Comparison of ENCODE assay signal across 13 cellular contexts in genomic region chr2:149858916-149859634, GRCh38.
DNase-seq lines count a peak whose midpoint lies in the region; ATAC-seq, FAIRE-seq and TF ChIP-seq lines count a peak whose summit lies in the region.
"Had no signal": no experiment of that assay in that cellular context is flagged by ENCODE, and none has a peak within 500 bp of the region (broad histone marks: within the 10 kb centered on the region; RNA-seq: fewer than 3 reads in every experiment).

No MANE protein-coding gene starts in this region.

- no peak for TF ChIP-seq CTCF in A549 (IDR thresholded peaks at IDR 0.05)
- no peak for TF ChIP-seq CTCF in IMR-90 (conservative IDR thresholded peaks at IDR 0.05; ENCODE audit: low read depth, low read length)
- TF ChIP-seq CTCF in GM12878 (IDR thresholded peaks at IDR 0.05 in 2 of 3, conservative IDR thresholded peaks at IDR 0.05 in 1 of 3; ENCODE audit: control insufficient read depth in 2 of 3, extremely low read depth in 1 of 3, insufficient read depth in 1 of 3, low read depth in 3 of 3, low read length in 3 of 3): no peak
- TF ChIP-seq CTCF in OCI-LY7 (conservative IDR thresholded peaks at IDR 0.05; ENCODE audit: low read length): no peak

- FAIRE-seq in A549 (lab: Jason Lieb, UNC) (no peak), GM12878 (lab: Jason Lieb, UNC) (no peak)
- FAIRE-seq: islet of Langerhans had no signal

- peak overlapping the region; percentile 71; the same call in 1 of the 3 replicates for H2BK15ac ChIP-seq in IMR-90 (ENCODE audit: low read depth, low read length)

- H3K4me3 Mint-ChIP-seq in stimulated activated naive CD8-positive, alpha-beta T cell treated with anti-CD3 and anti-CD28 coated beads, Interleukin-15, amount 100 ng/mL, for 72 hours: no peak overlapping the region
- H3K4me3 Mint-ChIP-seq: activated T-cell treated with anti-CD3 and anti-CD28 coated beads, Interleukin-2, amount 50 U/mL, for 4 hours had no signal

- SMC1A ChIA-PET in GM12878 (lab: Charles Lee; ENCODE audit: uncharacterized antibody, unreplicated experiment): no interaction called here

- H3K79me2 ChIP-seq in GM12878 (ENCODE audit: control insufficient read depth, insufficient read depth, low read length) (no peaks in the 10 kb centered on the region), OCI-LY7 (ENCODE audit: insufficient read depth, low read depth, low read length) (no peaks in the 10 kb centered on the region)

- peak overlapping the region; percentile 73 for H3K4me2 ChIP-seq in A549
- peak overlapping the region; percentile 32 for H3K4me2 ChIP-seq in IMR-90 (ENCODE audit: low read depth, low read length)
- no peak overlapping the region for H3K4me2 ChIP-seq in GM12878 (ENCODE audit: control insufficient read depth, insufficient read depth)
- no peak overlapping the region for H3K4me2 ChIP-seq in OCI-LY7 (ENCODE audit: low read length)

- intact Hi-C loops in IMR-90 (cut with micrococcal nuclease) (loop anchor here (2.0 kb wide), 1 partner anchor 114 kb away; no protein-coding TSS in a partner anchor), GM12878 (cut with micrococcal nuclease; ENCODE audit: unreplicated experiment) (no loop called here), OCI-LY7 (cut with micrococcal nuclease; ENCODE audit: unreplicated experiment) (no loop called here)

- peaks cover 5 to 20% of the 10 kb centered on the region in 2 donors for H3K9me3 Mint-ChIP-seq in stimulated activated naive CD8-positive, alpha-beta T cell treated with anti-CD3 and anti-CD28 coated beads, Interleukin-15, amount 100 ng/mL, for 72 hours

- no peaks in the 10 kb centered on the region for H3K36me3 ChIP-seq in IMR-90 (ENCODE audit: control insufficient read depth, insufficient read depth, low read length)
- no peaks in the 10 kb centered on the region for H3K36me3 ChIP-seq in GM12878 (ENCODE audit: control insufficient read depth in 2 of 2, insufficient read depth in 2 of 2, low read length in 1 of 2)
- H3K36me3 ChIP-seq in OCI-LY7 (ENCODE audit: insufficient read depth, low read length): no peaks in the 10 kb centered on the region
- H3K36me3 ChIP-seq: BE2C had no signal

- peak overlapping the region; percentile 49; the same call in 1 of the 2 replicates for H3K14ac ChIP-seq in IMR-90 (replicated peaks; ENCODE audit: low read depth, low read length)

- in situ Hi-C loops in IMR-90 (cut with MboI; ENCODE audit: low sequenced_read_pairs) (no loop called here), GM12878 (cut with MboI) (no loop called here)

- H2AK9ac ChIP-seq in IMR-90 (replicated peaks; ENCODE audit: low read depth, low read length, poor library complexity): no peak overlapping the region

- no peaks in the 10 kb centered on the region for H3K79me1 ChIP-seq in IMR-90 (ENCODE audit: low read depth in 1 of 2, low read length in 2 of 2)

- RAD21 ChIA-PET in GM12878 (lab: Charles Lee; ENCODE audit: unreplicated experiment): no interaction called here

- TF ChIP-seq EP300 in A549 (IDR thresholded peaks at IDR 0.05): no peak
- no peak for TF ChIP-seq EP300 in GM12878 (IDR thresholded peaks at IDR 0.05; ENCODE audit: borderline replicate concordance in 1 of 2, control insufficient read depth in 1 of 2, low read depth in 2 of 2, low read length in 2 of 2)

- BruUV-seq in IMR-90 (replicated peaks; lab: Mats Ljungman, UMichigan) (no TSS peak), GM12878 (replicated peaks; lab: Mats Ljungman, UMichigan) (no TSS peak), OCI-LY7 (replicated peaks; lab: Mats Ljungman, UMichigan) (no TSS peak)

- H3K9me3 ChIP-seq in A549: 0 out of 3 replicates have a peak, but pooled peaks cover under 1% of the 10 kb centered on the region
- no peaks in the 10 kb centered on the region for H3K9me3 ChIP-seq in IMR-90 (ENCODE audit: control insufficient read depth, insufficient read depth, low read length)
- H3K9me3 ChIP-seq in GM12878 (replicated peaks; ENCODE audit: control insufficient read depth, insufficient read depth, low read length): no peaks in the 10 kb centered on the region
- H3K9me3 ChIP-seq in OCI-LY7 (ENCODE audit: low read length): no peaks in the 10 kb centered on the region
- H3K9me3 ChIP-seq: BE2C had no signal

- CTCF ChIA-PET in A549 (lab: Yijun Ruan, JAX): interaction anchor here (0.6 to 0.8 kb wide), 2 partner anchors 9 to 20 kb away, joined by 3 read pairs; no protein-coding TSS in a partner anchor
- CTCF ChIA-PET in IMR-90 (lab: Yijun Ruan, JAX): interaction anchor here (0.6 kb wide), 1 partner anchor 547 kb away, joined by 4 read pairs; no protein-coding TSS in a partner anchor
- CTCF ChIA-PET in GM12878 (lab: Yijun Ruan, JAX): interaction anchor here (0.7 kb wide), 1 partner anchor 62 kb away, joined by 3 read pairs; no protein-coding TSS in a partner anchor
- CTCF ChIA-PET in OCI-LY7 (lab: Charles Lee; ENCODE audit: unreplicated experiment): no interaction called here

- no peak overlapping the region for H3K9ac ChIP-seq in IMR-90 (ENCODE audit: low read depth, low read length)
- H3K9ac ChIP-seq in GM12878 (ENCODE audit: control insufficient read depth, insufficient read depth, low read length): no peak overlapping the region

- peaks cover 6% of the 10 kb centered on the region for H3K9me1 ChIP-seq in IMR-90 (ENCODE audit: insufficient read depth, low read length)

- H3K27me3 ChIP-seq in IMR-90 (ENCODE audit: control insufficient read depth, insufficient read depth, low read length) (no peaks in the 10 kb centered on the region), GM12878 (replicated peaks in 1 of 2; ENCODE audit: control insufficient read depth in 2 of 2, insufficient read depth in 2 of 2, low read length in 1 of 2) (no peaks in the 10 kb centered on the region)
- H3K27me3 ChIP-seq: BE2C had no signal

- no peak overlapping the region for H3K27ac Mint-ChIP-seq in stimulated activated naive CD8-positive, alpha-beta T cell treated with anti-CD3 and anti-CD28 coated beads, Interleukin-15, amount 100 ng/mL, for 72 hours
- H3K27ac Mint-ChIP-seq: progenitor cell of endocrine pancreas had no signal

- no peak overlapping the region for H4K5ac ChIP-seq in IMR-90 (ENCODE audit: low read depth, low read length)

- TF ChIP-seq POLR2A in A549 (IDR thresholded peaks at IDR 0.05; ENCODE audit: low read length) (no peak), IMR-90 (IDR thresholded peaks at IDR 0.05; ENCODE audit: low read depth, low read length) (no peak), GM12878 (IDR thresholded peaks at IDR 0.05; ENCODE audit: low read depth, low read length) (no peak)

- H2BK20ac ChIP-seq in IMR-90 (ENCODE audit: low read depth, low read length): peak overlapping the region; percentile 81

- peak in 1 of 2 experiments; percentile 47 for DNase-seq in A549 (ENCODE audit: low read depth in 1 of 2, low spot score in 1 of 2)
- DNase-seq in IMR-90: peak; percentile 75
- no peak for DNase-seq in GM12878 (ENCODE audit: low read depth, low spot score)
- no peak for DNase-seq in left lobe of liver (ENCODE audit: low spot score)
- no peak for DNase-seq in stimulated activated naive CD8-positive, alpha-beta T cell treated with anti-CD3 and anti-CD28 coated beads, Interleukin-15, amount 100 ng/mL, for 72 hours
- DNase-seq in NCI-H187 (lab: John Stamatoyannopoulos, UW): no peak
- no peak for DNase-seq in OCI-LY7 (ENCODE audit: low spot score)
- DNase-seq: activated T-cell treated with anti-CD3 and anti-CD28 coated beads, Interleukin-2, amount 50 U/mL, for 4 hours; BE2C; NCI-H2171 had no signal

- peak overlapping the region; percentile 48; the same call in 1 of the 2 replicates for H3K23ac ChIP-seq in IMR-90 (ENCODE audit: low read depth, low read length)

- peak overlapping the region; percentile 15; the same call in 1 of the 2 replicates for H2AK5ac ChIP-seq in IMR-90 (ENCODE audit: low read depth, low read length)

- peak overlapping the region; percentile 62 to 67 for H3K27ac ChIP-seq in A549
- peak overlapping the region; percentile 62; the same call in 1 of the 2 replicates for H3K27ac ChIP-seq in IMR-90 (ENCODE audit: insufficient read depth, low read length)
- no peak overlapping the region for H3K27ac ChIP-seq in GM12878 (ENCODE audit: control insufficient read depth, insufficient read depth)
- no peak overlapping the region for H3K27ac ChIP-seq in OCI-LY7 (ENCODE audit: low read depth, low read length, poor library complexity, severe bottlenecking)

- H4K91ac ChIP-seq in IMR-90 (ENCODE audit: insufficient read depth, low read depth, low read length): peak overlapping the region; percentile 61; the same call in 1 of the 2 replicates

- H2BK5ac ChIP-seq in IMR-90 (ENCODE audit: low read depth, low read length, poor library complexity, severe bottlenecking): peak overlapping the region; percentile 44

- dilution Hi-C loops in IMR-90 (cut with HindIII; ENCODE audit: low sequenced_read_pairs, unreplicated experiment): no loop called here

- H3K4me1 Mint-ChIP-seq in stimulated activated naive CD8-positive, alpha-beta T cell treated with anti-CD3 and anti-CD28 coated beads, Interleukin-15, amount 100 ng/mL, for 72 hours: no peaks in the 10 kb centered on the region

- peak overlapping the region; percentile 37 for H3K18ac ChIP-seq in IMR-90 (ENCODE audit: low read depth, low read length)

- no peaks in the 10 kb centered on the region for H4K20me1 ChIP-seq in IMR-90 (ENCODE audit: insufficient read depth, low read length)
- H4K20me1 ChIP-seq in GM12878 (ENCODE audit: control insufficient read depth, insufficient read depth): no peaks in the 10 kb centered on the region
- no peaks in the 10 kb centered on the region for H4K20me1 ChIP-seq in OCI-LY7 (ENCODE audit: insufficient read depth, low read length)

- peak overlapping the region; percentile 35; the same call in 1 of the 2 replicates for H3K56ac ChIP-seq in IMR-90 (ENCODE audit: extremely low read depth, insufficient read depth, low read length)

- 13% methylated on average over 6 of the region's 6 CpGs for WGBS in A549 (ENCODE audit: missing lambda C conversion rate)
- WGBS in IMR-90 (ENCODE audit: extremely low coverage in 2 of 2, insufficient read length in 1 of 2), 2 experiments: no CpG with 5 or more reads among the region's 6 CpGs
- WGBS in GM12878 (ENCODE audit: insufficient coverage, insufficient replicate concordance, low lambda C conversion rate, missing lambda C conversion rate): 5% methylated on average over 6 of the region's 6 CpGs

- H3K4ac ChIP-seq in IMR-90 (ENCODE audit: low read depth, low read length): peak overlapping the region; percentile 78

- peak overlapping the region; percentile 79 for H2BK120ac ChIP-seq in IMR-90 (ENCODE audit: low read depth, low read length)

- POLR2A ChIA-PET in A549 (lab: Yijun Ruan, JAX) (no interaction called here), IMR-90 (lab: Charles Lee; ENCODE audit: unreplicated experiment) (no interaction called here), GM12878 (lab: Charles Lee) (no interaction called here), OCI-LY7 (lab: Charles Lee) (interaction anchor here (0.6 to 1.1 kb wide), 2 partner anchors 8 to 1059 kb away, joined by 3 to 5 read pairs; no protein-coding TSS in a partner anchor)

- peak overlapping the region in 1 of 2 experiments; percentile 23; a peak in 2 of 4 replicates for H4K8ac ChIP-seq in IMR-90 (ENCODE audit: low read depth in 2 of 2, low read length in 2 of 2)

- peaks cover 29% of the 10 kb centered on the region for H3K4me1 ChIP-seq in A549
- peaks cover 10% of the 10 kb centered on the region for H3K4me1 ChIP-seq in IMR-90 (ENCODE audit: control insufficient read depth, insufficient read depth, low read length)
- no peaks in the 10 kb centered on the region for H3K4me1 ChIP-seq in GM12878 (ENCODE audit: control insufficient read depth, insufficient read depth, low read length)
- no peaks in the 10 kb centered on the region for H3K4me1 ChIP-seq in OCI-LY7 (ENCODE audit: insufficient read depth, low read length, poor library complexity, severe bottlenecking)
- H3K4me1 ChIP-seq: BE2C had no signal

- TF ChIP-seq RAD21 in A549 (conservative IDR thresholded peaks at IDR 0.05 in 1 of 2, IDR thresholded peaks at IDR 0.05 in 1 of 2) (no peak), IMR-90 (IDR thresholded peaks at IDR 0.05; ENCODE audit: low read length) (no peak), GM12878 (IDR thresholded peaks at IDR 0.05; ENCODE audit: insufficient read depth, low read depth, low read length) (no peak)

- H3K4me3 ChIP-seq in A549 (no peak overlapping the region), IMR-90 (ENCODE audit: insufficient read depth, low read depth, low read length) (no peak overlapping the region), GM12878 (no peak overlapping the region), OCI-LY7 (ENCODE audit: low read depth, low read length, poor library complexity, severe bottlenecking) (no peak overlapping the region)

- H3K27me3 Mint-ChIP-seq in stimulated activated naive CD8-positive, alpha-beta T cell treated with anti-CD3 and anti-CD28 coated beads, Interleukin-15, amount 100 ng/mL, for 72 hours: no peaks in the 10 kb centered on the region
- H3K27me3 Mint-ChIP-seq: progenitor cell of endocrine pancreas had no signal

- ATAC-seq in A549 (peak; percentile 39 to 63; a peak in 4 of 6 replicates), IMR-90 (ENCODE audit: low read depth) (peak; percentile 72), GM12878 (no peak), left lobe of liver (peak; percentile 42), HG02763 (IDR thresholded peaks at IDR 0.05; ENCODE audit: unreplicated experiment) (no peak)
- ATAC-seq in stimulated activated naive CD8-positive, alpha-beta T cell treated with anti-CD3 and anti-CD28 coated beads, Interleukin-15, amount 100 ng/mL, for 72 hours: no peak
- ATAC-seq: activated T-cell treated with anti-CD3 and anti-CD28 coated beads, Interleukin-2, amount 50 U/mL, for 4 hours had no signal

- peak overlapping the region; percentile 14 for H2AFZ ChIP-seq in IMR-90 (replicated peaks; ENCODE audit: low read length, poor library complexity)
- H2AFZ ChIP-seq in GM12878 (ENCODE audit: control insufficient read depth, low read depth, low read length): no peak overlapping the region
- no peak overlapping the region for H2AFZ ChIP-seq in OCI-LY7 (ENCODE audit: low read length)

- H3K9me2 ChIP-seq in OCI-LY7 (ENCODE audit: insufficient read depth, low read length): no peaks in the 10 kb centered on the region

Comparison
In these comparisons a context has a peak if more than half of its experiments do, and no peak if none do; other contexts are left out.
1. ATAC-seq: peak in A549 (2 of 2), IMR-90 (single experiment) and left lobe of liver (single experiment); none in GM12878 (single experiment), stimulated activated naive CD8-positive, alpha-beta T cell treated with anti-CD3 and anti-CD28 coated beads, Interleukin-15, amount 100 ng/mL, for 72 hours (single experiment) and HG02763 (single experiment).
2. H3K27ac ChIP-seq: peak in A549 (2 of 2) and IMR-90 (single experiment); none in GM12878 (single experiment) and OCI-LY7 (single experiment).
3. H3K4me2 ChIP-seq: peak in A549 (single experiment) and IMR-90 (single experiment); none in GM12878 (single experiment) and OCI-LY7 (single experiment).